Comparison of ENCODE assay signal across 9 cellular contexts in the genomic region with DNA sequence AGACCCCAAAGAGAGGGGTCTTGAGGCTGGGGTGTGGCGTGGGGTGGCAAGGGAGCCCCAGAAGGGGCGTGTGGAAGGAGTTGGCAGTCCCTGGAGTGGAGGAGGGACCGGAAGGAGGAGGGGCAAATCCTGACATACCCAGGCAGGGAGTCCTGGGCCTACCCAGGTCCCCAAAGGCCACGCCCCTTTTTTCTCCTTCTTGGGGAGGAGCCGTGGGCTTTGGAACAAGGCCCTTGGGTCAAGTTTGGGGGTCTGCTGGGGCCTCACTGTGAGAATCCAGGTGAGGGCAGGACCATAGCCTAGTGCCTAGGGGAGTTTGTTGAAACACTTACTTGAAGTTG. TPM values are rescaled to one million over a fixed set of nuclear protein-coding genes. Genes with fewer than 3 reads are reported as not detected.
DNase-seq lines count a peak whose midpoint lies in the region; ATAC-seq, FAIRE-seq and TF ChIP-seq lines count a peak whose summit lies in the region.
"Had no signal": no experiment of that assay in that cellular context is flagged by ENCODE, and none has a peak within 500 bp of the region (broad histone marks: within the 10 kb centered on the region; RNA-seq: fewer than 3 reads in every experiment).

No MANE protein-coding gene starts in this region.

- H3K4me3 Mint-ChIP-seq in activated T-cell treated with anti-CD3 and anti-CD28 coated beads, Interleukin-2, amount 50 U/mL, for 24 hours, result peak overlapping the region; percentile 15
- peak overlapping the region; percentile 3 for H3K4me3 Mint-ChIP-seq in memory B cell

- H3K4me1 Mint-ChIP-seq in activated T-cell treated with anti-CD3 and anti-CD28 coated beads, Interleukin-2, amount 50 U/mL, for 24 hours (ENCODE audit: low read depth), result peaks cover 31% of the 10 kb centered on the region
- peaks cover 26% of the 10 kb centered on the region for H3K4me1 Mint-ChIP-seq in memory B cell

- no peak overlapping the region for H3K4me3 ChIP-seq in bronchial epithelial cell (ENCODE audit: low read depth, low read length)

- H3K9me3 Mint-ChIP-seq in activated T-cell treated with anti-CD3 and anti-CD28 coated beads, Interleukin-2, amount 50 U/mL, for 24 hours, result no peaks in the 10 kb centered on the region
- no peaks in the 10 kb centered on the region for H3K9me3 Mint-ChIP-seq in memory B cell

- no peak overlapping the region for H3K27ac Mint-ChIP-seq in activated T-cell treated with anti-CD3 and anti-CD28 coated beads, Interleukin-2, amount 50 U/mL, for 24 hours
- H3K27ac Mint-ChIP-seq in memory B cell, result no peak overlapping the region

- peaks cover 7% of the 10 kb centered on the region for H3K27me3 ChIP-seq in bronchial epithelial cell (ENCODE audit: control insufficient read depth, insufficient read depth, low read length)

- FAIRE-seq in bronchial epithelial cell (lab: Jason Lieb, UNC), result no peak

- no peak for ATAC-seq in memory B cell (ENCODE audit: low read depth)
- ATAC-seq in HG02970 (IDR thresholded peaks at IDR 0.05; ENCODE audit: low FRiP score, unreplicated experiment), result no peak

- DNase-seq in activated T-cell treated with anti-CD3 and anti-CD28 coated beads, Interleukin-2, amount 50 U/mL, for 24 hours, result no peak
- DNase-seq in activated T-cell treated with anti-CD3 and anti-CD28 coated beads for 4 hours (no peak), bronchial epithelial cell (ENCODE audit: low read depth) (peak; percentile 44), memory B cell (ENCODE audit: low spot score in 2 of 2) (no peak), ureter (ENCODE audit: low spot score) (peak; percentile 83), NCI-H1436 (lab: John Stamatoyannopoulos, UW) (no peak), NCI-H748 (lab: John Stamatoyannopoulos, UW; ENCODE audit: unreplicated experiment) (no peak)

- no peaks in the 10 kb centered on the region for H3K36me3 Mint-ChIP-seq in activated T-cell treated with anti-CD3 and anti-CD28 coated beads, Interleukin-2, amount 50 U/mL, for 24 hours (ENCODE audit: low read depth)
- no peaks in the 10 kb centered on the region for H3K36me3 Mint-ChIP-seq in memory B cell

- peaks cover 77% of the 10 kb centered on the region for H3K27me3 Mint-ChIP-seq in activated T-cell treated with anti-CD3 and anti-CD28 coated beads, Interleukin-2, amount 50 U/mL, for 24 hours
- H3K27me3 Mint-ChIP-seq in memory B cell, result peaks cover 30% of the 10 kb centered on the region

- H3K36me3 ChIP-seq in bronchial epithelial cell (ENCODE audit: control insufficient read depth, insufficient read depth, low read length), result no peaks in the 10 kb centered on the region
- H3K36me3 ChIP-seq: neutrophil had no signal

- TF ChIP-seq CTCF in bronchial epithelial cell (IDR thresholded peaks at IDR 0.05; ENCODE audit: insufficient read depth, low read length, severe bottlenecking), result no peak

RNA-seq across cellular contexts. Expression of gene SMARCD3, which starts 1.2 kb away (rescaled TPM):
- 2.1 and 4.9 TPM in 2 replicates for total RNA-seq in bronchial epithelial cell
- total RNA-seq in ureter, result 67.4 TPM

RNA-seq across cellular contexts. Expression of gene CHPF2, which starts 17.4 kb away (rescaled TPM):
- total RNA-seq in bronchial epithelial cell (23.4 and 25.0 TPM in 2 replicates), ureter (43.0 TPM)

RNA-seq across cellular contexts. Expression of gene ABCF2, which starts 22.7 kb away (rescaled TPM):
- 60.9 and 85.8 TPM in 2 replicates for total RNA-seq in bronchial epithelial cell
- 33.9 TPM for total RNA-seq in ureter

RNA-seq across cellular contexts. Expression of gene H2BK1, which starts 39.4 kb away (rescaled TPM):
- total RNA-seq in bronchial epithelial cell (not detected in 2 replicates), ureter (not detected)

Comparison
In these comparisons a context has a peak if more than half of its experiments do, and no peak if none do; other contexts are left out.
1. DNase-seq: peak in bronchial epithelial cell (single experiment) and ureter (single experiment); none in activated T-cell treated with anti-CD3 and anti-CD28 coated beads, Interleukin-2, amount 50 U/mL, for 24 hours (single experiment), activated T-cell treated with anti-CD3 and anti-CD28 coated beads for 4 hours (single experiment), memory B cell (0 of 2), NCI-H1436 (single experiment) and NCI-H748 (single experiment).
2. RNA of gene SMARCD3, which starts 1.2 kb away (total RNA-seq): 67.4 TPM in ureter (single experiment); 2.1 to 4.9 TPM in bronchial epithelial cell; every median in the first group is over 10 times any median in the second.